ENCODE assay signal across 10 cellular contexts in genomic region chr1:67019600-67020136, GRCh38. TPM values are rescaled to one million over a fixed set of nuclear protein-coding genes. Genes with fewer than 3 reads are reported as not detected.
DNase-seq lines count a peak whose midpoint lies in the region; ATAC-seq and TF ChIP-seq lines count a peak whose summit lies in the region.
"Had no signal": no experiment of that assay in that cellular context is flagged by ENCODE, and none has a peak within 500 bp of the region (broad histone marks: within the 10 kb centered on the region; RNA-seq: fewer than 3 reads in every experiment).

No MANE protein-coding gene starts in this region.

- peak overlapping the region; percentile 76 for H3K9ac ChIP-seq in HUES6 (ENCODE audit: low read length)

- H3K4me1 ChIP-seq in HUES6 (ENCODE audit: control insufficient read depth, insufficient read depth, low read length) (peaks cover 52% of the 10 kb centered on the region), thoracic aorta (ENCODE audit: control insufficient read depth in 1 of 2, low read depth in 2 of 2) (peaks cover 22 to 61% of the 10 kb centered on the region in 2 donors)

- H3K4me3 ChIP-seq in HUES6 (ENCODE audit: low read depth, low read length) (peak overlapping the region; percentile 5; the same call in 1 of the 2 replicates), kidney epithelial cell (ENCODE audit: low read depth, low read length) (no peak overlapping the region), thoracic aorta (peak overlapping the region; percentile 6)

- no peaks in the 10 kb centered on the region; the same call in 1 of the 2 replicates for H3K27me3 ChIP-seq in HUES6 (ENCODE audit: control insufficient read depth, insufficient read depth, low read length)
- no peaks in the 10 kb centered on the region for H3K27me3 ChIP-seq in kidney epithelial cell (ENCODE audit: control insufficient read depth, insufficient read depth, low read length)
- H3K27me3 ChIP-seq in thoracic aorta (replicated peaks; ENCODE audit: insufficient read depth), result no peaks in the 10 kb centered on the region

- H3K4me3 Mint-ChIP-seq in chondrocyte (ENCODE audit: unreplicated experiment), result no peak overlapping the region
- no peak overlapping the region for H3K4me3 Mint-ChIP-seq in stimulated activated naive CD8-positive, alpha-beta T cell treated with anti-CD3 and anti-CD28 coated beads, Interleukin-15, amount 100 ng/mL, for 72 hours
- H3K4me3 Mint-ChIP-seq: naive B cell had no signal

- H3K9me3 ChIP-seq in HUES6 (ENCODE audit: control insufficient read depth, insufficient read depth, low read depth, low read length) (no peaks in the 10 kb centered on the region), thoracic aorta (no peaks in the 10 kb centered on the region)

- peak overlapping the region; percentile 65; the same call in 1 of the 2 replicates for H3K27ac ChIP-seq in HUES6 (ENCODE audit: low read depth, low read length)
- peak overlapping the region; percentile 81 to 86 for H3K27ac ChIP-seq in thoracic aorta

- DNase-seq in chondrocyte (ENCODE audit: low spot score) (no peak), kidney epithelial cell (ENCODE audit: low read depth) (peak; percentile 39), thoracic aorta (ENCODE audit: low spot score) (no peak), D341Med (ENCODE audit: low spot score) (no peak), SKM-1 treated with dmso at 0.1 percent for 144 hours (lab: John Stamatoyannopoulos, UW; ENCODE audit: unreplicated experiment) (no peak), MV-4-11 (lab: John Stamatoyannopoulos, UW) (no peak)
- DNase-seq in stimulated activated naive CD8-positive, alpha-beta T cell treated with anti-CD3 and anti-CD28 coated beads, Interleukin-15, amount 100 ng/mL, for 72 hours, result no peak
- DNase-seq: naive B cell, NCI-H2171 treated with DMSO at 0.1 percent for 48 hours had no signal

- peaks cover 47% of the 10 kb centered on the region for H3K4me1 Mint-ChIP-seq in chondrocyte (ENCODE audit: low read depth)
- H3K4me1 Mint-ChIP-seq in stimulated activated naive CD8-positive, alpha-beta T cell treated with anti-CD3 and anti-CD28 coated beads, Interleukin-15, amount 100 ng/mL, for 72 hours, result no peaks in the 10 kb centered on the region
- H3K4me1 Mint-ChIP-seq: naive B cell had no signal

- H3K9me3 Mint-ChIP-seq in chondrocyte (ENCODE audit: low read depth), result no peaks in the 10 kb centered on the region
- no peaks in the 10 kb centered on the region for H3K9me3 Mint-ChIP-seq in stimulated activated naive CD8-positive, alpha-beta T cell treated with anti-CD3 and anti-CD28 coated beads, Interleukin-15, amount 100 ng/mL, for 72 hours
- H3K9me3 Mint-ChIP-seq: naive B cell had no signal

- H3K36me3 Mint-ChIP-seq in chondrocyte (ENCODE audit: low read depth), result peaks cover 4% of the 10 kb centered on the region

- no peaks in the 10 kb centered on the region for H3K27me3 Mint-ChIP-seq in chondrocyte (ENCODE audit: low read depth)
- no peaks in the 10 kb centered on the region for H3K27me3 Mint-ChIP-seq in stimulated activated naive CD8-positive, alpha-beta T cell treated with anti-CD3 and anti-CD28 coated beads, Interleukin-15, amount 100 ng/mL, for 72 hours
- H3K27me3 Mint-ChIP-seq: naive B cell had no signal

- no peak for TF ChIP-seq CTCF in chondrocyte (IDR thresholded peaks at IDR 0.05)
- TF ChIP-seq CTCF in kidney epithelial cell (IDR thresholded peaks at IDR 0.05; ENCODE audit: insufficient read depth, low read length, poor library complexity, severe bottlenecking), result no peak
- no peak for TF ChIP-seq CTCF in thoracic aorta (IDR thresholded peaks at IDR 0.05)

- ATAC-seq in thoracic aorta (ENCODE audit: insufficient number of reproducible peaks, low FRiP score, low read depth), result peak; percentile 53
- ATAC-seq in stimulated activated naive CD8-positive, alpha-beta T cell treated with anti-CD3 and anti-CD28 coated beads, Interleukin-15, amount 100 ng/mL, for 72 hours, result no peak

- H3K27ac Mint-ChIP-seq in chondrocyte (ENCODE audit: unreplicated experiment), result peak overlapping the region; percentile 82
- no peak overlapping the region for H3K27ac Mint-ChIP-seq in stimulated activated naive CD8-positive, alpha-beta T cell treated with anti-CD3 and anti-CD28 coated beads, Interleukin-15, amount 100 ng/mL, for 72 hours

- H3K36me3 ChIP-seq in HUES6 (ENCODE audit: control insufficient read depth, insufficient read depth, low read length) (no peaks in the 10 kb centered on the region; the same call in 1 of the 2 replicates), kidney epithelial cell (ENCODE audit: control insufficient read depth, insufficient read depth, low read length) (no peaks in the 10 kb centered on the region), thoracic aorta (no peaks in the 10 kb centered on the region)

RNA-seq across cellular contexts. Expression of gene SLC35D1, which starts 34.3 kb away (rescaled TPM):
- 9.2 to 14.8 TPM (median 9.3 TPM) in 3 replicates for total RNA-seq in chondrocyte
- total RNA-seq in kidney epithelial cell, result 6.9 and 8.1 TPM in 2 replicates
- total RNA-seq in thoracic aorta, result 10 to 100 TPM; 14.8 to 22.0 TPM
